9 cellular contexts compared by ENCODE assay signal in the genomic region with DNA sequence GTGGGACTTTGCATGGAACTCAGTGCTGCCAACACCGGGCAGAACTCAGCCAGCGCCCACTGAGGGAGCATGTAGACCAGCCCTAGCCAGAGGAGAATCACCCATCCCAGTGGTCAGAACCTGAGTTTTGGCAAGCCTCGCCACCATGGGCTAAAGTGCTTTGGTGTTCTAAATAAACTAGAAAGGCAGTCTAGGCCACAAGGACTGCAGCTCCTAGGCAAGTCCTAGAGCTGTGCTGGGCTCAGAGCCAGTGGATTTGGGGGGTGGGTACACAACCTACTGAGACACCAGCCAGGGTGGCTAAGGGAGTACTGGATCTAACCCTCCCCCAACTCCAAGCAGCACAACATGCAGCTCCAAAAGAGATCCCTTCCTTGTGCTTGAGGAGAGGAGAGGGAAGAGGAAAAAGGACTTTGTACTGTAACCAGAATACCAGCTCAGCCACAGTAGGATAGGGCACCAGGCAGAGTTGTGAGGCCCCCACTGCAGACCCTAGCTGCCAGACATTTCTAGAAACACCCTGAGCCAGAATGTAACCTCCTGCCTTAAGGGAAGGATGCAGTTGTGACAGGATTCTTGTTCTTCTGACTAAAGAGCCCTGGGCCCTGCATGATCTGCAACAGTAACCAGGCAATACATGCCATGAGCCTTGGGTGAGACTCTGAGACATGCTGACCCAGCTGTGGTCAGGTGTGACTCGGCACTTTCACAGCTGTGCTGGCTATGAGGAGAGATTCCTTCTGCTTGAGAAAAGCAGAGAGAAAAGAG. TPM values are rescaled to one million over a fixed set of nuclear protein-coding genes. Genes with fewer than 3 reads are reported as not detected.
DNase-seq lines count a peak whose midpoint lies in the region; ATAC-seq and TF ChIP-seq lines count a peak whose summit lies in the region.
"Had no signal": no experiment of that assay in that cellular context is flagged by ENCODE, and none has a peak within 500 bp of the region (broad histone marks: within the 10 kb centered on the region; RNA-seq: fewer than 3 reads in every experiment).

No MANE protein-coding gene starts in this region.

- no peak for TF ChIP-seq POLR2A in gastrocnemius medialis (IDR thresholded peaks at IDR 0.05)

- H3K4me1 ChIP-seq in adipocyte (ENCODE audit: control insufficient read depth, insufficient read depth, low read length) (peaks cover 52% of the 10 kb centered on the region), gastrocnemius medialis (peaks cover 8 to 22% of the 10 kb centered on the region in 2 donors)
- H3K4me1 ChIP-seq: HAP-1 had no signal

- intact Hi-C loops in gastrocnemius medialis (cut with DNase I; ENCODE audit: low total_unique reads), result no loop called here

- peak; percentile 66 for ATAC-seq in GM19395 (IDR thresholded peaks at IDR 0.05; ENCODE audit: unreplicated experiment)
- ATAC-seq in HG03097 (IDR thresholded peaks at IDR 0.05; ENCODE audit: low FRiP score, unreplicated experiment), result peak; percentile 41
- peak; percentile 26 to 38 for ATAC-seq in gastrocnemius medialis

- TF ChIP-seq CTCF in gastrocnemius medialis (IDR thresholded peaks at IDR 0.05 in 4 of 5, conservative IDR thresholded peaks at IDR 0.05 in 1 of 5), result no peak

- peak overlapping the region in 2 of 4 donors; percentile 27 to 33 for H3K27ac ChIP-seq in gastrocnemius medialis

- H3K9ac ChIP-seq in adipocyte (ENCODE audit: low read length), result peak overlapping the region; percentile 26

- DNase-seq in adipocyte (ENCODE audit: low read depth) (peak; percentile 72), gastrocnemius medialis (no peak), activated T-cell treated with anti-CD3 and anti-CD28 coated beads for 4 hours (no peak), NCI-H82 (lab: John Stamatoyannopoulos, UW) (no peak), mucosa of gallbladder (ENCODE audit: low spot score) (no peak), medulla oblongata (ENCODE audit: extremely low spot score) (no peak)

- H3K9me3 ChIP-seq in adipocyte (ENCODE audit: control insufficient read depth, low read length), result peaks cover 4% of the 10 kb centered on the region
- no peaks in the 10 kb centered on the region for H3K9me3 ChIP-seq in gastrocnemius medialis
- H3K9me3 ChIP-seq: HAP-1 had no signal

- no peaks in the 10 kb centered on the region for H3K27me3 ChIP-seq in adipocyte (replicated peaks; ENCODE audit: control insufficient read depth, insufficient read depth, low read length)
- no peaks in the 10 kb centered on the region for H3K27me3 ChIP-seq in gastrocnemius medialis

- H3K36me3 ChIP-seq in adipocyte (ENCODE audit: control insufficient read depth, insufficient read depth, low read length, severe bottlenecking) (no peaks in the 10 kb centered on the region), gastrocnemius medialis (no peaks in the 10 kb centered on the region)
- H3K36me3 ChIP-seq: HAP-1 had no signal

- no peak overlapping the region for H3K4me3 ChIP-seq in adipocyte (ENCODE audit: low read length)
- no peak overlapping the region for H3K4me3 ChIP-seq in gastrocnemius medialis
- H3K4me3 ChIP-seq: HAP-1 had no signal

- in situ Hi-C loops in gastrocnemius medialis (cut with MboI; ENCODE audit: low sequenced_read_pairs in 4 of 4), result no loop called here

RNA-seq across cellular contexts. Expression of a gene that starts 24.4 kb away (rescaled TPM):
- total RNA-seq in gastrocnemius medialis, result 1 to 10 TPM; 3.1 to 5.2 (median 3.9) TPM
- 15.7 TPM for total RNA-seq in mucosa of gallbladder
